Comparison of ENCODE assay signal across 29 cellular contexts in genomic region chr5:172541764-172542120, GRCh38.
"Had no signal": no experiment of that assay in that cellular context is flagged by ENCODE, and none has a peak within 500 bp of the region (broad histone marks: within the 10 kb centered on the region; RNA-seq: fewer than 3 reads in every experiment).

No MANE protein-coding gene starts in this region.

- DNase-seq: activated CD4-positive, alpha-beta T cell treated with anti-CD3 and anti-CD28 coated beads for 48 hours; activated CD4-positive, alpha-beta T cell treated with anti-CD3 and anti-CD28 coated beads, Interleukin-2, amount 50 U/mL, for 48 hours; activated naive CD4-positive, alpha-beta T cell; activated T-cell treated with anti-CD3 and anti-CD28 coated beads, Interleukin-2, amount 50 U/mL, for 72 hours; anterior cingulate cortex; effector CD8-positive, alpha-beta T cell; kidney glomerular epithelial cell; mesendoderm; naive B cell; nephron progenitor cell; retina; small intestine; stimulated activated CD4-positive, alpha-beta T cell treated with anti-CD3 and anti-CD28 coated beads, Interleukin-15, amount 100 ng/mL, for 24 hours; stimulated activated CD4-positive, alpha-beta T cell treated with anti-CD3 and anti-CD28 coated beads, Interleukin-2, amount 100 ng/mL, for 24 hours; stimulated activated naive CD4-positive, alpha-beta T cell treated with Interleukin-2 at 50 U/mL for 16 hours; T-helper 9 cell; testis; transverse colon; WERI-Rb-1 had no signal

- H3K4me3 ChIP-seq: gastroesophageal sphincter, heart left ventricle, left lung, lung, pancreas, prostate gland, testis, transverse colon had no signal

- H3K4me1 ChIP-seq: left lung, pancreas, prostate gland, testis had no signal

- H3K27ac Mint-ChIP-seq: activated naive CD8-positive, alpha-beta T cell; activated T-cell treated with anti-CD3 and anti-CD28 coated beads, Interleukin-2, amount 50 U/mL, for 72 hours; naive B cell; T-helper 1 cell treated with Interleukin-12 subunit alpha and Interleukin-12 subunit beta and Interleukin-4 antibody, amounts not matched to agents 30 μg/mL and 1 μg/mL, for 36 hours had no signal

- H3K4me3 Mint-ChIP-seq: activated naive CD8-positive, alpha-beta T cell; activated T-cell treated with anti-CD3 and anti-CD28 coated beads, Interleukin-2, amount 50 U/mL, for 72 hours; naive B cell; nephron progenitor cell; T-helper 1 cell treated with Interleukin-12 subunit alpha and Interleukin-12 subunit beta and Interleukin-4 antibody, amounts not matched to agents 30 μg/mL and 1 μg/mL, for 36 hours had no signal

- H3K9me3 Mint-ChIP-seq: activated T-cell treated with anti-CD3 and anti-CD28 coated beads, Interleukin-2, amount 50 U/mL, for 72 hours; T-helper 1 cell treated with Interleukin-12 subunit alpha and Interleukin-12 subunit beta and Interleukin-4 antibody, amounts not matched to agents 30 μg/mL and 1 μg/mL, for 36 hours had no signal

- H3K27ac ChIP-seq: gastroesophageal sphincter, left lung, pancreas, prostate gland, testis, WERI-Rb-1 had no signal

- H3K9me3 ChIP-seq: gastroesophageal sphincter, left lung, pancreas, prostate gland, testis, transverse colon had no signal

- H3K36me3 Mint-ChIP-seq: activated naive CD8-positive, alpha-beta T cell; naive B cell had no signal

- H3K4me1 Mint-ChIP-seq: naive B cell had no signal

- H3K27me3 Mint-ChIP-seq: activated naive CD8-positive, alpha-beta T cell had no signal

- H3K36me3 ChIP-seq: gastroesophageal sphincter, heart left ventricle, left lung, pancreas, prostate gland, transverse colon, WERI-Rb-1 had no signal

- H3K27me3 ChIP-seq: gastroesophageal sphincter, heart left ventricle, left lung, pancreas, testis, transverse colon had no signal

- ATAC-seq: activated CD4-positive, CD25-positive, alpha-beta regulatory T cell treated with anti-CD3 and anti-CD28 coated beads, Interleukin-2, amount 50 U/mL, for 24 hours; activated T-cell treated with anti-CD3 and anti-CD28 coated beads, Interleukin-2, amount 50 U/mL, for 72 hours; gastroesophageal sphincter; left lung; pancreas; sciatic nerve had no signal
